15 cellular contexts compared by ENCODE assay signal in genomic region chr3:155704771-155705559, GRCh38. TPM values are rescaled to one million over a fixed set of nuclear protein-coding genes. Genes with fewer than 3 reads are reported as not detected.
A peak's percentile ranks its signal among the peaks of the same experiment; 100 is the strongest.
DNase-seq lines count a peak whose midpoint lies in the region; ATAC-seq and TF ChIP-seq lines count a peak whose summit lies in the region.
"Had no signal": no experiment of that assay in that cellular context is flagged by ENCODE, and none has a peak within 500 bp of the region (broad histone marks: within the 10 kb centered on the region; RNA-seq: fewer than 3 reads in every experiment).

No MANE protein-coding gene starts in this region.

- DNase-seq in WERI-Rb-1 = peak; percentile 9
- DNase-seq in thyroid gland = peak; percentile 66 to 74
- DNase-seq in cerebellar cortex (ENCODE audit: low spot score) = no peak
- DNase-seq in adrenal gland = no peak
- DNase-seq in NCI-H510A (lab: John Stamatoyannopoulos, UW) = no peak
- no peak for DNase-seq in stimulated activated CD4-positive, alpha-beta T cell treated with anti-CD3 and anti-CD28 coated beads, Interleukin-4, amount 100 ng/mL, for 24 hours
- DNase-seq: activated CD8-positive, alpha-beta memory T cell treated with anti-CD3 and anti-CD28 coated beads, Interleukin-2, amount 10 ng/mL, durations not matched to agents 7 days and 5 days; NCI-H446 treated with DMSO at 0.1 percent for 48 hours; PC-9; right lobe of liver; stimulated activated naive CD4-positive, alpha-beta T cell treated with Interleukin-2 at 50 U/mL for 16 hours; SW 1271 had no signal

- peaks cover 20 to 26% of the 10 kb centered on the region in 2 donors for H3K4me1 ChIP-seq in thyroid gland
- peaks cover 0 to 4% of the 10 kb centered on the region in 2 donors for H3K4me1 ChIP-seq in adrenal gland (replicated peaks in 1 of 2)
- H3K4me1 ChIP-seq: right lobe of liver had no signal

- H3K27me3 Mint-ChIP-seq in nephron (ENCODE audit: low read depth) = no peaks in the 10 kb centered on the region
- H3K27me3 Mint-ChIP-seq: activated naive CD8-positive, alpha-beta T cell had no signal

- 29 to 35% methylated on average over 4 of the region's 4 CpGs for WGBS in thyroid gland, 2 donors
- WGBS in adrenal gland, 4 donors = 54 to 68% (median 66%) methylated on average over 4 of the region's 4 CpGs

- no peak overlapping the region for H3K4me3 Mint-ChIP-seq in nephron
- H3K4me3 Mint-ChIP-seq: activated CD8-positive, alpha-beta memory T cell treated with anti-CD3 and anti-CD28 coated beads, Interleukin-2, amount 10 ng/mL, durations not matched to agents 7 days and 5 days; activated naive CD8-positive, alpha-beta T cell had no signal

- H3K36me3 Mint-ChIP-seq in nephron (ENCODE audit: low read depth) = no peaks in the 10 kb centered on the region
- H3K36me3 Mint-ChIP-seq: activated CD8-positive, alpha-beta memory T cell treated with anti-CD3 and anti-CD28 coated beads, Interleukin-2, amount 10 ng/mL, durations not matched to agents 7 days and 5 days; activated naive CD8-positive, alpha-beta T cell had no signal

- peak in 1 of 2 donors; percentile 77 for TF ChIP-seq POLR2A in thyroid gland (IDR thresholded peaks at IDR 0.05)
- no peak for TF ChIP-seq POLR2A in adrenal gland (IDR thresholded peaks at IDR 0.05)

- TF ChIP-seq CTCF in WERI-Rb-1 (IDR thresholded peaks at IDR 0.05; ENCODE audit: low read depth, low read length) = no peak
- no peak for TF ChIP-seq CTCF in nephron (IDR thresholded peaks at IDR 0.05; ENCODE audit: unreplicated experiment in 3 of 3)
- TF ChIP-seq CTCF in thyroid gland (IDR thresholded peaks at IDR 0.05) = no peak
- TF ChIP-seq CTCF in adrenal gland (IDR thresholded peaks at IDR 0.05) = no peak

- H3K4me1 Mint-ChIP-seq in nephron = peaks cover 20% of the 10 kb centered on the region
- H3K4me1 Mint-ChIP-seq: activated CD8-positive, alpha-beta memory T cell treated with anti-CD3 and anti-CD28 coated beads, Interleukin-2, amount 10 ng/mL, durations not matched to agents 7 days and 5 days had no signal

- no peak overlapping the region for H3K4me3 ChIP-seq in WERI-Rb-1 (ENCODE audit: low read depth, low read length)
- H3K4me3 ChIP-seq in thyroid gland (replicated peaks in 1 of 3) = no peak overlapping the region
- H3K4me3 ChIP-seq in adrenal gland = no peak overlapping the region
- H3K4me3 ChIP-seq: PC-9, right lobe of liver had no signal

- no peak overlapping the region for H3K27ac ChIP-seq in WERI-Rb-1
- H3K27ac ChIP-seq in thyroid gland = peak overlapping the region; percentile 83 to 97 (median 87)
- H3K27ac ChIP-seq in adrenal gland = no peak overlapping the region
- H3K27ac ChIP-seq: PC-9, right lobe of liver had no signal

- no peaks in the 10 kb centered on the region for H3K9me3 Mint-ChIP-seq in nephron

- no peaks in the 10 kb centered on the region for H3K36me3 ChIP-seq in WERI-Rb-1
- no peaks in the 10 kb centered on the region for H3K36me3 ChIP-seq in thyroid gland
- H3K36me3 ChIP-seq in adrenal gland (replicated peaks in 1 of 2) = no peaks in the 10 kb centered on the region
- H3K36me3 ChIP-seq: right lobe of liver had no signal

- H3K27me3 ChIP-seq in WERI-Rb-1 (ENCODE audit: insufficient read depth, low read depth, severe bottlenecking) (no peaks in the 10 kb centered on the region), thyroid gland (no peaks in the 10 kb centered on the region), adrenal gland (no peaks in the 10 kb centered on the region)
- H3K27me3 ChIP-seq: right lobe of liver had no signal

- intact Hi-C loops in thyroid gland (cut with DNase I) (loop anchor here (5.0 kb wide), 1 partner anchor 353 kb away; no protein-coding TSS in a partner anchor), adrenal gland (cut with DNase I) (loop anchor here in 1 of 2 donors (10.0 kb wide), 1 partner anchor 350 kb away; no protein-coding TSS in a partner anchor)

- peak; percentile 23 for ATAC-seq in esophagus mucosa
- ATAC-seq: activated CD8-positive, alpha-beta memory T cell treated with anti-CD3 and anti-CD28 coated beads, Interleukin-2, amount 10 ng/mL, durations not matched to agents 7 days and 5 days had no signal

- peaks cover under 1% of the 10 kb centered on the region for H3K9me3 ChIP-seq in WERI-Rb-1 (ENCODE audit: severe bottlenecking)
- H3K9me3 ChIP-seq in thyroid gland = no peaks in the 10 kb centered on the region
- H3K9me3 ChIP-seq in adrenal gland (replicated peaks in 1 of 3) = no peaks in the 10 kb centered on the region
- H3K9me3 ChIP-seq: right lobe of liver had no signal

- H3K27ac Mint-ChIP-seq in nephron = peak overlapping the region; percentile 31 to 67 (median 37)
- H3K27ac Mint-ChIP-seq: activated CD8-positive, alpha-beta memory T cell treated with anti-CD3 and anti-CD28 coated beads, Interleukin-2, amount 10 ng/mL, durations not matched to agents 7 days and 5 days; activated naive CD8-positive, alpha-beta T cell had no signal

RNA-seq across cellular contexts. Expression of gene PLCH1, which starts 39.9 kb away (rescaled TPM):
- total RNA-seq in esophagus mucosa = 0.40 TPM
- 10 to 100 TPM in 3 of 4 donors, 1 to 10 TPM in 1; 4.3 to 20.6 (median 14.1) TPM for total RNA-seq in thyroid gland
- total RNA-seq in adrenal gland = under 1 TPM in 6 of 8 donors, not detected in 2; under 0.01 to 0.26 (median 0.11) TPM
- under 1 TPM; 0.07 to 0.09 (median 0.08) TPM for polyA plus RNA-seq in adrenal gland

Comparison
In these comparisons a context has a peak if more than half of its experiments do, and no peak if none do; other contexts are left out.
1. DNase-seq: peak in WERI-Rb-1 (single experiment) and thyroid gland (2 of 2); none in cerebellar cortex (single experiment), adrenal gland (0 of 7), NCI-H510A (single experiment) and stimulated activated CD4-positive, alpha-beta T cell treated with anti-CD3 and anti-CD28 coated beads, Interleukin-4, amount 100 ng/mL, for 24 hours (single experiment).
2. H3K27ac ChIP-seq: peak in thyroid gland (3 of 3); none in WERI-Rb-1 (single experiment) and adrenal gland (0 of 5).